In the genomic region with DNA sequence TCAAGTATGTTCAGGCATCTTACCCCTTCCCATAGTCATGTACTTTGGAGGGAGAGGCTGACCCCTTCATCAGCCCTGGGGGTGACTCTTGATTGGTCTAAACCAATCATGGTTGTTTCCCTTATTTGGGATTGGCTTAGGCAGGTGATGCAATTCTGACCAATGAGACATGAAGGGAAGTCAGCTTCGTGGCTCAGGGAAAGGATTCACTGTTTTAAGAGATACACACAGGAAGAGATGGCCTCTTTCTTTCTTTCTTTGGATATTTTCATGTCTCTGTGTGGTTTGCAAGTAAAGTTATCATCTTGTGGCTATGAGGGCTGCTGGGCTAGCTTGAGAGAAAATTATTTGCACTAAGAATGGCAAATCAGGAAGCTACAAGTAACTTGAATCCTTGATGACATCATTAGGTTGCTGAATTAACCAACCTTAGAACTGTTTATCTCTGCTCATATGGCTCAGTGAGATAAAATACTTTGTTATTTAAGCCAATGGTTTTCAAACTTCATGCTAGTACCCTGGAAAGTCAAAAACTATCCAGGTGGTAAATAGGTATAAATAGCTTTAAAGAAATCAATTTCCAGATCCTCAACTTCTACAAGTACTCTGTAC, we compare ENCODE assay signal across 15 cellular contexts.
"Had no signal": no experiment of that assay in that cellular context is flagged by ENCODE, and none has a peak within 500 bp of the region (broad histone marks: within the 10 kb centered on the region; RNA-seq: fewer than 3 reads in every experiment).

No MANE protein-coding gene starts in this region.

- H3K27me3 ChIP-seq: adrenal gland, left lung, upper lobe of right lung had no signal

- FAIRE-seq: islet of Langerhans had no signal

- H3K4me3 ChIP-seq: adrenal gland, left lung, upper lobe of right lung had no signal

- H3K9me3 ChIP-seq: adrenal gland, upper lobe of right lung had no signal

- ATAC-seq: left lung, T-cell, upper lobe of right lung had no signal

- H3K27ac ChIP-seq: adrenal gland, left lung, upper lobe of right lung had no signal

- H3K4me1 ChIP-seq: adrenal gland, left lung, upper lobe of right lung had no signal

- DNase-seq: activated CD4-positive, alpha-beta T cell treated with anti-CD3 and anti-CD28 coated beads, Interleukin-2, amount 10 ng/mL, durations not matched to agents 7 days and 5 days; activated CD4-positive, CD25-positive, alpha-beta regulatory T cell; activated CD8-positive, alpha-beta memory T cell treated with anti-CD3 and anti-CD28 coated beads for 24 hours; activated naive CD4-positive, alpha-beta T cell treated with anti-CD3 and anti-CD28 coated beads, Interleukin-2, amount 50 U/mL, for 16 hours; adrenal gland; caudate nucleus; cortex of kidney; effector memory CD4-positive, alpha-beta T cell; left lung; nephron progenitor cell; stimulated activated CD4-positive, alpha-beta T cell treated with anti-CD3 and anti-CD28 coated beads, Interleukin-12 subunit alpha, Interleukin-12 subunit beta, amount 100 ng/mL, for 4 hours; stimulated activated naive CD4-positive, alpha-beta T cell treated with Interleukin-2 at 50 U/mL for 16 hours; T-cell; upper lobe of right lung had no signal

- H3K36me3 ChIP-seq: adrenal gland, left lung, upper lobe of right lung had no signal
